14 cellular contexts compared by ENCODE assay signal in the genomic region with DNA sequence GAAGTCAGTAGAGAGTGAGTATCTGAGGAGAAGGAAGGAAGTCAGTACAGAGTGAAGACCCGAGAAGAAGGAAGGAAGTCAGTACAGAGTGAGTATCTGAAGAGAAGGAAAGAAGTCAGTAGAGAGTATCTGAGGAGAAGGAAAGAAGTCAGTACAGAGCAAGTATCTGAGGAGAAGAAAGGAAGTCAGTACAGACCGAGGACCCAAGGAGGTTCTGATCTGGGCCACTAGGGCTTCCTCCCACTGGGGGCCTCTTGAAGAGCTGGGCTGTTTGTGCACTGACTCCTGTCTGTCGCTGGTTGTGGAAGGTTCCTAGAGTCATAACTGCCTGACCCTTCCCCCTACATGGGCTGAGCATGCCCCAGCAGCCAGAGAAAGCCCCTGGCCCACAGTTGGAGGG.
"Had no signal": no experiment of that assay in that cellular context is flagged by ENCODE, and none has a peak within 500 bp of the region (broad histone marks: within the 10 kb centered on the region; RNA-seq: fewer than 3 reads in every experiment).

No MANE protein-coding gene starts in this region.

- H3K4me1 ChIP-seq: breast epithelium, uterus had no signal

- H3K27me3 Mint-ChIP-seq: activated CD4-positive, alpha-beta T cell treated with anti-CD3 and anti-CD28 coated beads, Interleukin-2, amount 10 ng/mL, durations not matched to agents 7 days and 5 days; activated naive CD8-positive, alpha-beta T cell treated with anti-CD3 and anti-CD28 coated beads, Interleukin-2, amount 10 ng/mL, durations not matched to agents 7 days and 5 days had no signal

- H3K36me3 ChIP-seq: breast epithelium, thoracic aorta, uterus had no signal

- H3K4me3 ChIP-seq: breast epithelium, dorsolateral prefrontal cortex, thoracic aorta, uterus had no signal

- H3K27ac ChIP-seq: breast epithelium, dorsolateral prefrontal cortex, thoracic aorta, uterus had no signal

- H3K9me3 ChIP-seq: breast epithelium, thoracic aorta, uterus had no signal

- H3K36me3 Mint-ChIP-seq: activated naive CD8-positive, alpha-beta T cell treated with anti-CD3 and anti-CD28 coated beads, Interleukin-2, amount 10 ng/mL, durations not matched to agents 7 days and 5 days had no signal

- DNase-seq: activated CD4-positive, alpha-beta T cell treated with anti-CD3 and anti-CD28 coated beads, Interleukin-2, amount 10 ng/mL, durations not matched to agents 7 days and 5 days; activated CD8-positive, alpha-beta memory T cell treated with anti-CD3 and anti-CD28 coated beads, Interleukin-2, amount 10 ng/mL, durations not matched to agents 7 days and 5 days; activated gamma-delta T cell; activated naive CD8-positive, alpha-beta T cell treated with anti-CD3 and anti-CD28 coated beads, Interleukin-2, amount 10 ng/mL, durations not matched to agents 7 days and 5 days; activated T-cell treated with anti-CD3 and anti-CD28 coated beads, Interleukin-2, amount 50 U/mL, for 48 hours; aorta; dorsolateral prefrontal cortex; hypothalamus; left cardiac atrium; stimulated activated CD4-positive, alpha-beta T cell treated with anti-CD3 and anti-CD28 coated beads, Interleukin-2, amount 100 ng/mL, for 48 hours; uterus had no signal

- H3K27ac Mint-ChIP-seq: activated CD4-positive, alpha-beta T cell treated with anti-CD3 and anti-CD28 coated beads, Interleukin-2, amount 10 ng/mL, durations not matched to agents 7 days and 5 days; activated CD8-positive, alpha-beta memory T cell treated with anti-CD3 and anti-CD28 coated beads, Interleukin-2, amount 10 ng/mL, durations not matched to agents 7 days and 5 days had no signal

- H3K4me3 Mint-ChIP-seq: activated CD4-positive, alpha-beta T cell treated with anti-CD3 and anti-CD28 coated beads, Interleukin-2, amount 10 ng/mL, durations not matched to agents 7 days and 5 days; activated CD8-positive, alpha-beta memory T cell treated with anti-CD3 and anti-CD28 coated beads, Interleukin-2, amount 10 ng/mL, durations not matched to agents 7 days and 5 days; activated naive CD8-positive, alpha-beta T cell treated with anti-CD3 and anti-CD28 coated beads, Interleukin-2, amount 10 ng/mL, durations not matched to agents 7 days and 5 days had no signal

- H3K27me3 ChIP-seq: breast epithelium, uterus had no signal

- ATAC-seq: activated CD8-positive, alpha-beta memory T cell treated with anti-CD3 and anti-CD28 coated beads, Interleukin-2, amount 10 ng/mL, durations not matched to agents 7 days and 5 days; esophagus mucosa; left cardiac atrium had no signal
